In the genomic region with DNA sequence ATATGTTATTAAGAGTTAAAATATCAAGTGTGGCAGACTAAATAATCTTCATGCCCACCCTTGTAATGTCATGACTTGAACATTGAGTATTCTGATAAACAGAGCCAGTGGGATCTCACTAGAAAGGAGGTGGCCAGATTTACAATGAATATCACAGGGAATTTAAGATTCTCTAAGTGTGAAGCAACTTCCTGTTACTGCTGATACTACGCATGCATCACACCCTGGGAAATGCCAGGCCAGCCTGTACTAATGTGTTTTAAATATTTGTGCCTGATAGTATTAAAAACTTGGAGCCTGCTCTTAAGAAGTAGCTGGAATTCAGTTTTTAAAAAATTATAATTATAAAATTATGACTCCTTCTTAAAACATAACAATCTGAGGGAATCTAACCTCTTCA, we compare ENCODE assay signal across 11 cellular contexts.
A peak's percentile ranks its signal among the peaks of the same experiment; 100 is the strongest.
DNase-seq lines count a peak whose midpoint lies in the region; ATAC-seq, FAIRE-seq and TF ChIP-seq lines count a peak whose summit lies in the region.
"Had no signal": no experiment of that assay in that cellular context is flagged by ENCODE, and none has a peak within 500 bp of the region (broad histone marks: within the 10 kb centered on the region; RNA-seq: fewer than 3 reads in every experiment).

No MANE protein-coding gene starts in this region.

- no peak overlapping the region for H3K4me2 ChIP-seq in astrocyte (ENCODE audit: low read length)

- H3K27me3 Mint-ChIP-seq in MCF 10A (ENCODE audit: insufficient read depth, unreplicated experiment) = no peaks in the 10 kb centered on the region
- H3K27me3 Mint-ChIP-seq in astrocyte (ENCODE audit: low read depth, unreplicated experiment) = no peaks in the 10 kb centered on the region
- H3K27me3 Mint-ChIP-seq: central memory CD8-positive, alpha-beta T cell; IgD-negative memory B cell had no signal

- no peaks in the 10 kb centered on the region for H4K20me1 ChIP-seq in astrocyte (ENCODE audit: insufficient read depth, low read length)

- H3K36me3 Mint-ChIP-seq in MCF 10A (ENCODE audit: insufficient read depth, unreplicated experiment) (no peaks in the 10 kb centered on the region), astrocyte (ENCODE audit: low read depth, unreplicated experiment) (peaks cover 2% of the 10 kb centered on the region)

- CTCF ChIA-PET in MCF 10A (lab: Yijun Ruan, JAX) = interaction anchor here (0.6 to 1.7 kb wide), 6 partner anchors 8 to 209 kb away, joined by 3 to 6 read pairs (median 4); no protein-coding TSS in a partner anchor

- POLR2A ChIA-PET in MCF 10A (lab: Yijun Ruan, JAX) = interaction anchor here (0.8 to 7.1 kb wide), 10 partner anchors 10 to 252 kb away, joined by 4 to 146 read pairs (median 15); no protein-coding TSS in a partner anchor

- H3K36me3 ChIP-seq in breast epithelium = no peaks in the 10 kb centered on the region
- no peaks in the 10 kb centered on the region for H3K36me3 ChIP-seq in astrocyte (ENCODE audit: insufficient read depth, low read length)
- H3K36me3 ChIP-seq in right atrium auricular region = no peaks in the 10 kb centered on the region
- H3K36me3 ChIP-seq in upper lobe of right lung = peaks cover 7% of the 10 kb centered on the region

- H3K27ac Mint-ChIP-seq in MCF 10A (ENCODE audit: low read depth, unreplicated experiment) (peak overlapping the region; percentile 95), astrocyte (ENCODE audit: unreplicated experiment) (no peak overlapping the region)
- H3K27ac Mint-ChIP-seq: IgD-negative memory B cell had no signal

- no peak for TF ChIP-seq CTCF in MCF 10A (IDR thresholded peaks at IDR 0.05; ENCODE audit: unreplicated experiment)
- TF ChIP-seq CTCF in breast epithelium (IDR thresholded peaks at IDR 0.05) = no peak
- TF ChIP-seq CTCF in astrocyte (IDR thresholded peaks at IDR 0.05; ENCODE audit: insufficient read depth, low read depth, low read length) = no peak
- no peak for TF ChIP-seq CTCF in right atrium auricular region (IDR thresholded peaks at IDR 0.05)
- no peak for TF ChIP-seq CTCF in upper lobe of right lung (IDR thresholded peaks at IDR 0.05)

- peak; percentile 89 for FAIRE-seq in astrocyte (lab: Jason Lieb, UNC)

- no peak overlapping the region for H3K4me3 ChIP-seq in breast epithelium
- no peak overlapping the region for H3K4me3 ChIP-seq in astrocyte (ENCODE audit: insufficient read depth, low read depth, low read length)
- no peak overlapping the region for H3K4me3 ChIP-seq in right atrium auricular region
- H3K4me3 ChIP-seq in upper lobe of right lung = no peak overlapping the region

- no peak overlapping the region for H3K4me3 Mint-ChIP-seq in MCF 10A (ENCODE audit: unreplicated experiment)
- H3K4me3 Mint-ChIP-seq in astrocyte (ENCODE audit: unreplicated experiment) = no peak overlapping the region
- H3K4me3 Mint-ChIP-seq: central memory CD8-positive, alpha-beta T cell; IgD-negative memory B cell had no signal

- BruUV-seq in MCF 10A (replicated peaks; lab: Mats Ljungman, UMichigan) = no TSS peak

- no peak overlapping the region for H2AFZ ChIP-seq in astrocyte (ENCODE audit: low read depth, low read length)

- intact Hi-C loops in MCF 10A (cut with micrococcal nuclease) = no loop called here
- intact Hi-C loops in breast epithelium (cut with DNase I; ENCODE audit: low total_unique reads) = no loop called here
- intact Hi-C loops in upper lobe of right lung (cut with DNase I) = no loop called here

- peak; percentile 59 for DNase-seq in MCF 10A (ENCODE audit: unreplicated experiment)
- no peak for DNase-seq in breast epithelium (ENCODE audit: low spot score in 2 of 2)
- DNase-seq in astrocyte (ENCODE audit: low read depth) = peak; percentile 89
- peak; percentile 81 for DNase-seq in right atrium auricular region (ENCODE audit: low spot score)
- no peak for DNase-seq in upper lobe of right lung
- DNase-seq in activated gamma-delta T cell (lab: John Stamatoyannopoulos, UW) = no peak
- no peak for DNase-seq in cerebellar cortex (ENCODE audit: low spot score)
- DNase-seq: T-helper 1 cell had no signal

- no peaks in the 10 kb centered on the region for H3K79me2 ChIP-seq in astrocyte (ENCODE audit: insufficient read depth, low read length)

- H3K9me3 ChIP-seq in breast epithelium (no peaks in the 10 kb centered on the region), astrocyte (ENCODE audit: insufficient read depth, low read depth, low read length) (no peaks in the 10 kb centered on the region), right atrium auricular region (no peaks in the 10 kb centered on the region), upper lobe of right lung (no peaks in the 10 kb centered on the region)

- H3K4me1 Mint-ChIP-seq in MCF 10A (ENCODE audit: insufficient read depth, unreplicated experiment) (peaks cover 18% of the 10 kb centered on the region), astrocyte (ENCODE audit: low read depth, unreplicated experiment) (peaks cover 10% of the 10 kb centered on the region)
- H3K4me1 Mint-ChIP-seq: central memory CD8-positive, alpha-beta T cell had no signal

- TF ChIP-seq POLR2A in breast epithelium (IDR thresholded peaks at IDR 0.05) = no peak

- H3K27me3 ChIP-seq in breast epithelium (no peaks in the 10 kb centered on the region), astrocyte (ENCODE audit: insufficient read depth, low read length) (no peaks in the 10 kb centered on the region), right atrium auricular region (no peaks in the 10 kb centered on the region), upper lobe of right lung (no peaks in the 10 kb centered on the region)

- ATAC-seq in upper lobe of right lung (peak; percentile 27), HG03108 (IDR thresholded peaks at IDR 0.05; ENCODE audit: unreplicated experiment) (no peak)

- H3K9me3 Mint-ChIP-seq in MCF 10A (ENCODE audit: unreplicated experiment) (no peaks in the 10 kb centered on the region), astrocyte (ENCODE audit: unreplicated experiment) (peaks cover 5% of the 10 kb centered on the region)
- H3K9me3 Mint-ChIP-seq: central memory CD8-positive, alpha-beta T cell; IgD-negative memory B cell had no signal

- H3K4me1 ChIP-seq in breast epithelium (no peaks in the 10 kb centered on the region), astrocyte (ENCODE audit: insufficient read depth, low read length) (peaks cover 16% of the 10 kb centered on the region), right atrium auricular region (peaks cover 0 to 15% of the 10 kb centered on the region in 2 donors), upper lobe of right lung (peaks cover 17% of the 10 kb centered on the region)

- H3K9ac ChIP-seq in astrocyte (ENCODE audit: low read length) = no peak overlapping the region

- H3K27ac ChIP-seq in breast epithelium (peak overlapping the region in 1 of 2 donors; percentile 70), astrocyte (ENCODE audit: low read depth, low read length) (peak overlapping the region; percentile 76), right atrium auricular region (peak overlapping the region; percentile 50 to 70), upper lobe of right lung (peak overlapping the region; percentile 34)

Comparison
In these comparisons a context has a peak if more than half of its experiments do, and no peak if none do; other contexts are left out.
1. DNase-seq: peak in MCF 10A (single experiment), astrocyte (single experiment) and right atrium auricular region (single experiment); none in breast epithelium (0 of 2), upper lobe of right lung (single experiment), activated gamma-delta T cell (single experiment) and cerebellar cortex (single experiment).